ENCODE assay signal across 9 cellular contexts in the genomic region with DNA sequence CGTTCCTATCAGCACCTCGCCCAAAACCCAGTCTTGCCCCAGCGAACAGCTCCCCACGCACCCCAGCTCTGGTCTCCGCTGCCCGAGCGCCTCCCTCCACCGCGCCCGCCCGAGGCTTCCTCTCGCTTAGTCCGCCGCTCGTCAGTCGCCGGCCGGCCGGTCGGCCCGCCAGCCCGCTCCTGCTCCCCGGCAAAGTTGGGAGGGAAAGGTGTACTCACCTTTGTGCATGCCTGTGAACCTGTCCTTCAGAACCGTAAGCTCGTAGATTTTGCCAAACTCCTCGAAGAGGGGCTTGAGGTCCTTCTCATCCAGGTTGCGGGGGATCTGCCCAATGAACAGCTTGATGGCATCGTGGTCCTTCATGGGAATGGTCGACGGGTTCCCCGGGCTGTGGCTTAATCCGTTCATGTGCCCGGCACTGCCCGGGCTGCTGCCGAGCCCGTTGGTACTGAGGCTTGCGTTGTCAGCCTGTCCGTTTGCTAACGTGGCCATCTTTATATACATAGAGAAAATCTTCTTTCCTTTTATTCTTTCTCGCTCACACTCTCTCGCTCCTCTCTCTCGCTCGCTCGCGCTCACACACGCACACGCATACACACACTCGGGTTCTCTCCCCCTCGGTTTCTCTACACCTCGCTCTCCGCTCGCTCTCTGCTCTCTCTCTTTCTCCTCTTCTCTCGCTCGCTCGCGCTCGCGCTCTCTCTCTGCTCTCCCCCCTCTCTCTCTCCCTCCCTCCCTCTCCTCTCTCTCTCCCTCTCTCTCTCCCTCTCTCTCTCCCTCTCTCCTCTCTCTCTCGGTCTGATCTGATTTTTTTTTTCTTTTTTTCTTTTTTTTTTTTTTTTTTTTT. TPM values are rescaled to one million over a fixed set of nuclear protein-coding genes. Genes with fewer than 3 reads are reported as not detected.
DNase-seq lines count a peak whose midpoint lies in the region; ATAC-seq, FAIRE-seq and TF ChIP-seq lines count a peak whose summit lies in the region.
"Had no signal": no experiment of that assay in that cellular context is flagged by ENCODE, and none has a peak within 500 bp of the region (broad histone marks: within the 10 kb centered on the region; RNA-seq: fewer than 3 reads in every experiment).

Gene CELF4, minus strand, starts transcription at position 661 of the 847 bp plus-strand sequence.

- CTCF ChIA-PET in GM12878 (lab: Yijun Ruan, JAX) = no interaction called here

- H3K9ac ChIP-seq in GM12878 (ENCODE audit: control insufficient read depth, insufficient read depth, low read length) (no peak within 1 kb of the TSS), iPS-20b (ENCODE audit: low read depth, low read length) (no peak within 1 kb of the TSS)

- H3K4me1 ChIP-seq in GM12878 (ENCODE audit: control insufficient read depth, insufficient read depth, low read length) = no peaks in the 10 kb centered on the region
- H3K4me1 ChIP-seq in iPS-20b (ENCODE audit: insufficient read depth, low read length) = 0 out of 2 replicates have a peak, but pooled peaks cover 3% of the 10 kb centered on the region

- peak; percentile 49 for DNase-seq in D721Med (ENCODE audit: insufficient read length, low spot score)
- DNase-seq in NCI-H1417 treated with DMSO at 0.1 percent for 48 hours (lab: John Stamatoyannopoulos, UW) = peak; percentile 69
- DNase-seq in GM12878 (ENCODE audit: low read depth, low spot score) = no peak
- no peak for DNase-seq in NCI-H2196 (lab: John Stamatoyannopoulos, UW; ENCODE audit: unreplicated experiment)
- no peak for DNase-seq in activated naive CD4-positive, alpha-beta T cell (lab: John Stamatoyannopoulos, UW)

- in situ Hi-C loops in GM12878 (cut with MboI) = no loop called here

- H3K27me3 ChIP-seq in GM12878 (replicated peaks in 1 of 2; ENCODE audit: control insufficient read depth in 2 of 2, insufficient read depth in 2 of 2, low read length in 1 of 2) (peaks cover 0 to 6% of the 10 kb centered on the region in 2 experiments; a peak in 3 of 4 replicates), iPS-20b (ENCODE audit: insufficient read depth, low read length) (peaks cover 96% of the 10 kb centered on the region)

- H3K36me3 ChIP-seq in GM12878 (ENCODE audit: control insufficient read depth in 2 of 2, insufficient read depth in 2 of 2, low read length in 1 of 2) (no peaks in the 10 kb centered on the region), iPS-20b (ENCODE audit: insufficient read depth, low read depth, low read length) (no peaks in the 10 kb centered on the region)

- ATAC-seq in GM12878 = no peak
- no peak for ATAC-seq in stimulated activated memory B cell treated with anti-CD40 and anti-IgM and Interleukin-4, amounts not matched to agents 10 μg/mL and 1 μg/mL and 100 μg/mL, for 72 hours
- no peak for ATAC-seq in HG03095 (IDR thresholded peaks at IDR 0.05; ENCODE audit: unreplicated experiment)

- no peak for TF ChIP-seq RAD21 in GM12878 (IDR thresholded peaks at IDR 0.05; ENCODE audit: insufficient read depth, low read depth, low read length)

- POLR2A ChIA-PET in GM12878 (lab: Charles Lee) = no interaction called here

- H2AFZ ChIP-seq in GM12878 (ENCODE audit: control insufficient read depth, low read depth, low read length) = no peak within 1 kb of the TSS

- H3K9me3 ChIP-seq in GM12878 (replicated peaks; ENCODE audit: control insufficient read depth, insufficient read depth, low read length) (no peaks in the 10 kb centered on the region), iPS-20b (ENCODE audit: insufficient read depth, low read depth, low read length) (no peaks in the 10 kb centered on the region; the same call in 1 of the 2 replicates)

- SMC1A ChIA-PET in GM12878 (lab: Charles Lee; ENCODE audit: uncharacterized antibody, unreplicated experiment) = no interaction called here

- intact Hi-C loops in GM12878 (cut with micrococcal nuclease; ENCODE audit: unreplicated experiment) = no loop called here

- H3K4me3 ChIP-seq in GM12878 (no peak within 1 kb of the TSS), iPS-20b (ENCODE audit: low read length) (peak within 1 kb of the TSS; percentile 95)

- H3K4me3 Mint-ChIP-seq in stimulated activated memory B cell treated with anti-CD40 and anti-IgM and Interleukin-4, amounts not matched to agents 10 μg/mL and 1 μg/mL and 100 μg/mL, for 72 hours = peak within 1 kb of the TSS; percentile 57

- no peaks in the 10 kb centered on the region for H3K79me2 ChIP-seq in GM12878 (ENCODE audit: control insufficient read depth, insufficient read depth, low read length)

- TF ChIP-seq CTCF in D721Med (IDR thresholded peaks at IDR 0.05; ENCODE audit: insufficient read depth, missing control alignments) (no peak), GM12878 (IDR thresholded peaks at IDR 0.05 in 2 of 3, conservative IDR thresholded peaks at IDR 0.05 in 1 of 3; ENCODE audit: control insufficient read depth in 2 of 3, extremely low read depth in 1 of 3, insufficient read depth in 1 of 3, low read depth in 3 of 3, low read length in 3 of 3) (no peak)

- FAIRE-seq in D721Med (lab: Jason Lieb, UNC) (no peak), GM12878 (lab: Jason Lieb, UNC) (no peak)

- no peak within 1 kb of the TSS for H3K27ac ChIP-seq in GM12878 (ENCODE audit: control insufficient read depth, insufficient read depth)
- H3K27ac ChIP-seq in iPS-20b (ENCODE audit: low read length) = no peak within 1 kb of the TSS

- H3K27ac Mint-ChIP-seq in stimulated activated memory B cell treated with anti-CD40 and anti-IgM and Interleukin-4, amounts not matched to agents 10 μg/mL and 1 μg/mL and 100 μg/mL, for 72 hours = no peak within 1 kb of the TSS

- peaks cover 7% of the 10 kb centered on the region for H3K4me1 Mint-ChIP-seq in stimulated activated memory B cell treated with anti-CD40 and anti-IgM and Interleukin-4, amounts not matched to agents 10 μg/mL and 1 μg/mL and 100 μg/mL, for 72 hours

- H3K4me2 ChIP-seq in GM12878 (ENCODE audit: control insufficient read depth, insufficient read depth) = no peak within 1 kb of the TSS

- WGBS in GM12878 (ENCODE audit: insufficient coverage, insufficient replicate concordance, low lambda C conversion rate, missing lambda C conversion rate) = 58% methylated on average over 52 of the region's 59 CpGs

- RAD21 ChIA-PET in GM12878 (lab: Charles Lee; ENCODE audit: unreplicated experiment) = no interaction called here

- peaks cover 5% of the 10 kb centered on the region for H3K9me3 Mint-ChIP-seq in stimulated activated memory B cell treated with anti-CD40 and anti-IgM and Interleukin-4, amounts not matched to agents 10 μg/mL and 1 μg/mL and 100 μg/mL, for 72 hours

- no peaks in the 10 kb centered on the region for H4K20me1 ChIP-seq in GM12878 (ENCODE audit: control insufficient read depth, insufficient read depth)

- BruUV-seq in GM12878 (replicated peaks; lab: Mats Ljungman, UMichigan) = no TSS peak

- no peak for TF ChIP-seq POLR2A in GM12878 (IDR thresholded peaks at IDR 0.05; ENCODE audit: low read depth, low read length)

- no peaks in the 10 kb centered on the region for H3K36me3 Mint-ChIP-seq in stimulated activated memory B cell treated with anti-CD40 and anti-IgM and Interleukin-4, amounts not matched to agents 10 μg/mL and 1 μg/mL and 100 μg/mL, for 72 hours

- H3K27me3 Mint-ChIP-seq in stimulated activated memory B cell treated with anti-CD40 and anti-IgM and Interleukin-4, amounts not matched to agents 10 μg/mL and 1 μg/mL and 100 μg/mL, for 72 hours = peaks cover 76% of the 10 kb centered on the region

- no peak for TF ChIP-seq EP300 in GM12878 (IDR thresholded peaks at IDR 0.05; ENCODE audit: borderline replicate concordance in 1 of 2, control insufficient read depth in 1 of 2, low read depth in 2 of 2, low read length in 2 of 2)

TF ChIP-seq in GM12878, 131 proteins besides CTCF, POLR2A, EP300 and RAD21:
- no peak for TF ChIP-seq BRCA1 (IDR thresholded peaks at IDR 0.05; ENCODE audit: low read depth, low read length)
- peak; percentile 67 for TF ChIP-seq BCL3 (IDR thresholded peaks at IDR 0.05; ENCODE audit: borderline replicate concordance, insufficient read depth, low read depth, low read length, poor library complexity, severe bottlenecking)
- no peak for TF ChIP-seq NFYA (IDR thresholded peaks at IDR 0.05; ENCODE audit: borderline replicate concordance, low read depth, low read length)
- TF ChIP-seq WRNIP1 (IDR thresholded peaks at IDR 0.05; ENCODE audit: borderline replicate concordance, low read depth, low read length) = no peak

RNA-seq across cellular contexts. Expression of gene CELF4, which starts in this region (rescaled TPM):
- not detected in 2 replicates for total RNA-seq in GM12878 (2013; cell fraction: nucleolus; rRNA removed)
- total RNA-seq in GM12878 (2014; rRNA removed) (not detected in 2 replicates), GM12878 (2014; rRNA removed; fragmentation: Illumina TruSeq; extraction: Trizol) (not detected in 2 replicates), GM12878 (2021) (not detected in 2 replicates)
- polyA plus RNA-seq in GM12878 (2011; ENCODE audit: low read depth) = not detected
- polyA plus RNA-seq in GM12878 (2011; rRNA removed) (not detected in 2 replicates), GM12878 (2014; fragmentation: Illumina TruSeq; extraction: Trizol) (not detected in 2 replicates), GM12878 (2014; fragmentation: Nextera tagmentation; extraction: Ambion mirVana) (under 1 TPM in 1 of 2 experiments, not detected in 1; 0.03 TPM), GM12878 (2014; rRNA removed) (not detected in 2 replicates), GM12878 (2016; fragmentation: Nextera tagmentation; extraction: Ambion mirVana) (under 1 TPM in 1 of 2 experiments, not detected in 1; 0.32 TPM)
- not detected in 2 replicates for polyA plus RNA-seq in GM12878 (2011; cell fraction: cytosol; rRNA removed)
- polyA plus RNA-seq in GM12878 (2011; cell fraction: nucleus; rRNA removed) = not detected in 2 replicates
- polyA plus RNA-seq in GM12878 (2012) = not detected in 2 replicates
- polyA minus RNA-seq in GM12878 (2011; rRNA and poly(A)+ RNA removed) = not detected in 2 replicates
- not detected in 2 replicates for polyA minus RNA-seq in GM12878 (2011; cell fraction: cytosol; rRNA and poly(A)+ RNA removed)
- polyA minus RNA-seq in GM12878 (2011; cell fraction: nucleus; rRNA and poly(A)+ RNA removed) = not detected in 2 replicates
- total RNA-seq: mononuclear cell had no signal

Comparison
In these comparisons a context has a peak if more than half of its experiments do, and no peak if none do; other contexts are left out.
1. DNase-seq: peak in D721Med (single experiment) and NCI-H1417 treated with DMSO at 0.1 percent for 48 hours (single experiment); none in GM12878 (single experiment), NCI-H2196 (single experiment) and activated naive CD4-positive, alpha-beta T cell (0 of 4).